Comparison of ENCODE assay signal across 1 cellular context in genomic region chr13:21458816-21459701, GRCh38.
A peak's percentile ranks its signal among the peaks of the same experiment; 100 is the strongest.
TF ChIP-seq lines count a peak whose summit lies in the region.

Gene ZDHHC20 (minus strand): TSS chr13:21459303. CDS start chr13:21459171, 132 bp downstream.

TF ChIP-seq in HEK293, 187 proteins besides CTCF, POLR2A, EP300 and RAD21 (continued from another document):
- TF ChIP-seq ZNF391 (tag by site-specific recombination; IDR thresholded peaks at IDR 0.05; ENCODE audit: borderline replicate concordance, low read depth) (0 out of 2 replicates have a peak, but pooled peaks have one; percentile 24), ZNF76 (tag by site-specific recombination; IDR thresholded peaks at IDR 0.05; ENCODE audit: borderline replicate concordance, low read depth) (peak; percentile 50; the same call in 1 of the 2 replicates), ZSCAN5A (tag by site-specific recombination; IDR thresholded peaks at IDR 0.05) (no peak; the same call in 1 of the 2 replicates), ZNF623 (tag by site-specific recombination; IDR thresholded peaks at IDR 0.05) (no peak), KLF9 (tag by site-specific recombination; IDR thresholded peaks at IDR 0.05; ENCODE audit: low read depth) (peak; percentile 30; the same call in 1 of the 2 replicates), HOXA7 (CRISPR knock-in tag; IDR thresholded peaks at IDR 0.05; ENCODE audit: borderline replicate concordance) (no peak), AEBP2 (tag by site-specific recombination; IDR thresholded peaks at IDR 0.05; ENCODE audit: borderline replicate concordance) (no peak), ZNF280D (tag by site-specific recombination; IDR thresholded peaks at IDR 0.05) (no peak), ZBTB8A (tag by site-specific recombination; IDR thresholded peaks at IDR 0.05) (0 out of 2 replicates have a peak, but pooled peaks have one; percentile 16), ZNF501 (tag by site-specific recombination; IDR thresholded peaks at IDR 0.05) (peak; percentile 68; the same call in 1 of the 2 replicates), ZNF114 (tag by site-specific recombination; IDR thresholded peaks at IDR 0.05) (no peak), YY2 (tag by site-specific recombination; IDR thresholded peaks at IDR 0.05) (peak; percentile 33; the same call in 1 of the 2 replicates), SP7 (tag by site-specific recombination; IDR thresholded peaks at IDR 0.05) (peak; percentile 14; the same call in 1 of the 2 replicates), ZBTB10 (tag by site-specific recombination; IDR thresholded peaks at IDR 0.05) (0 out of 2 replicates have a peak, but pooled peaks have one; percentile 25), FEZF1 (tag by site-specific recombination; IDR thresholded peaks at IDR 0.05) (no peak), ZNF48 (tag by site-specific recombination; IDR thresholded peaks at IDR 0.05) (no peak), MYNN (tag by site-specific recombination; IDR thresholded peaks at IDR 0.05; ENCODE audit: borderline replicate concordance) (no peak), ZNF362 (tag by site-specific recombination; IDR thresholded peaks at IDR 0.05) (no peak), KLF17 (tag by site-specific recombination; IDR thresholded peaks at IDR 0.05) (0 out of 2 replicates have a peak, but pooled peaks have one; percentile 24), PRDM10 (tag by site-specific recombination; IDR thresholded peaks at IDR 0.05) (0 out of 2 replicates have a peak, but pooled peaks have one; percentile 41), PRDM4 (tag by site-specific recombination; IDR thresholded peaks at IDR 0.05) (no peak), PBX3 (CRISPR knock-in tag; IDR thresholded peaks at IDR 0.05) (no peak; the same call in 1 of the 2 replicates), ELK4 (IDR thresholded peaks at IDR 0.05; ENCODE audit: borderline replicate concordance, low read depth, low read length) (no peak)
